ENCODE assay signal across 29 cellular contexts in the genomic region with DNA sequence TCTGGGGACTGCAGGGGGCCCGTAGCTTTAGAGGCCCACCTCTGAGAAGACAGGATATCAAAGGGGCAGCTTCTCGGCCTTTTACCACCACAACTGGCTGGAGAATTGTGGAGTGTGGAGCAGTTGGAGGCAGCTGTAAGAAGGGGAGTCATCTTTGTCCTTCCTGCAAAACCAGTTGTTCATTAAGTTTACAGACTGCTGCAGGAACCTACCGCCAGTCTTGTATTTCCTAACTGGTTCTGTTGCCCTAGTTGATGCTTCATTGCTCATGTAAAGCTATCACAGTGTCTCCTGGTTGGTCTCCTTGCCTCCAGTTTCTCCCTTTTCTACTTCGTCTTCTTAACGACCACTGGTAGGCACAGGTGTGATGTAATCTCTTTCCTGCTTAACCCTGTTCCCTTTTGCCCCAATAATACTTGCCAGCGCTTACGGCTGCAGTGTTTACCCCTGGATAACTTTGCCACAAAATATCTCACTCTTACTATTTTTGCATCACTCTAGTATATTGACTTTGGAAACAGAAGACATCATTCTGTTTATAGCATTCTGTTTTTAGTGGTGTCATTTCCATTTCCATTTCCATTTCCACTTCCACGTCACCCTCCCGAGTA.
"Had no signal": no experiment of that assay in that cellular context is flagged by ENCODE, and none has a peak within 500 bp of the region (broad histone marks: within the 10 kb centered on the region; RNA-seq: fewer than 3 reads in every experiment).

No MANE protein-coding gene starts in this region.

- H3K36me3 Mint-ChIP-seq: T-cell had no signal

- H3K4me3 Mint-ChIP-seq: activated CD4-positive, alpha-beta memory T cell treated with anti-CD3 and anti-CD28 coated beads for 36 hours; activated CD4-positive, alpha-beta T cell treated with anti-CD3 and anti-CD28 coated beads, Interleukin-2, amount 10 ng/mL, durations not matched to agents 7 days and 5 days; activated naive CD4-positive, alpha-beta T cell treated with anti-CD3 and anti-CD28 coated beads for 36 hours; activated naive CD8-positive, alpha-beta T cell; activated T-helper 17 cell treated with anti-CD3 and anti-CD28 coated beads, Interleukin-2, amount 50 U/mL, for 72 hours; brain; T-cell had no signal

- H3K9me3 Mint-ChIP-seq: activated CD4-positive, alpha-beta memory T cell treated with anti-CD3 and anti-CD28 coated beads for 36 hours; activated CD4-positive, alpha-beta T cell treated with anti-CD3 and anti-CD28 coated beads, Interleukin-2, amount 10 ng/mL, durations not matched to agents 7 days and 5 days; activated naive CD4-positive, alpha-beta T cell treated with anti-CD3 and anti-CD28 coated beads for 36 hours; activated T-helper 17 cell treated with anti-CD3 and anti-CD28 coated beads, Interleukin-2, amount 50 U/mL, for 72 hours; brain; T-cell had no signal

- DNase-seq: activated CD4-positive, alpha-beta memory T cell treated with anti-CD3 and anti-CD28 coated beads for 36 hours; activated CD4-positive, alpha-beta T cell treated with anti-CD3 and anti-CD28 coated beads, Interleukin-2, amount 10 ng/mL, durations not matched to agents 7 days and 5 days; activated CD4-positive, CD25-positive, alpha-beta regulatory T cell; activated CD8-positive, alpha-beta memory T cell treated with anti-CD3 and anti-CD28 coated beads for 24 hours; activated gamma-delta T cell; activated naive CD4-positive, alpha-beta T cell treated with anti-CD3 and anti-CD28 coated beads for 36 hours; activated T-cell treated with anti-CD3 and anti-CD28 coated beads, Interleukin-2, amount 50 U/mL, for 48 hours; amygdala; KG1; NCI-H1092; NCI-H1417; NCI-H1930; NCI-H2107; NCI-H2171 treated with DMSO at 0.1 percent for 48 hours; NCI-H226; NCI-H510A; NCI-H526 treated with DMSO at 0.1 percent for 48 hours; NCI-H82; RPMI8226; T-cell; T-helper 2 cell; T1000 had no signal

- H3K27me3 Mint-ChIP-seq: activated CD4-positive, alpha-beta memory T cell treated with anti-CD3 and anti-CD28 coated beads for 36 hours; activated CD4-positive, alpha-beta T cell treated with anti-CD3 and anti-CD28 coated beads, Interleukin-2, amount 10 ng/mL, durations not matched to agents 7 days and 5 days; activated naive CD8-positive, alpha-beta T cell; activated T-helper 17 cell treated with anti-CD3 and anti-CD28 coated beads, Interleukin-2, amount 50 U/mL, for 72 hours; brain; T-cell had no signal

- H3K4me1 Mint-ChIP-seq: activated T-helper 17 cell treated with anti-CD3 and anti-CD28 coated beads, Interleukin-2, amount 50 U/mL, for 72 hours; brain; T-cell had no signal

- ATAC-seq: activated T-helper 17 cell treated with anti-CD3 and anti-CD28 coated beads, Interleukin-2, amount 50 U/mL, for 72 hours; Right ventricle myocardium inferior; T-cell had no signal

- FAIRE-seq: astrocyte, TTC549 had no signal

- H3K27ac ChIP-seq: SK-N-MC had no signal

- H3K27ac Mint-ChIP-seq: activated CD4-positive, alpha-beta memory T cell treated with anti-CD3 and anti-CD28 coated beads for 36 hours; activated CD4-positive, alpha-beta T cell treated with anti-CD3 and anti-CD28 coated beads, Interleukin-2, amount 10 ng/mL, durations not matched to agents 7 days and 5 days; activated naive CD4-positive, alpha-beta T cell treated with anti-CD3 and anti-CD28 coated beads for 36 hours; activated naive CD8-positive, alpha-beta T cell; activated T-helper 17 cell treated with anti-CD3 and anti-CD28 coated beads, Interleukin-2, amount 50 U/mL, for 72 hours; T-cell had no signal

- H3K4me3 ChIP-seq: SK-N-MC had no signal
